8 cellular contexts compared by ENCODE assay signal in the genomic region with DNA sequence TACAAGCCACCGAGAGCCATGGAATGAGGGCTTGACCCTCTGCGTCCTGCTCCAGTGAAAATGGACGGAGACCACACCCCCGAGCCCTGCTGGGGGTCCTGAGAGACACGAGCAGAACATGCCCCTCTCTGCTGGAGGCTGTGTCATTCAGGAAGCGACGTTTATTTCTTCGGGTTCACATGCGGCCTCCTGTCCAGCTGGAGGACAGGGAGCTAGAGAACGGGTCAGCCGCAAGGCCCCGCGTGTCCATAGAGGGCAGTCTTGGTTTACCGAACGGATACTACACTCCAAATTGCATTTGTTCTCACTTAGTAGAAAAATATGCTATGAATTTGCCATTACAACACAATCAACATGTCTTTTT. TPM values are rescaled to one million over a fixed set of nuclear protein-coding genes. Genes with fewer than 3 reads are reported as not detected.
DNase-seq lines count a peak whose midpoint lies in the region; ATAC-seq, FAIRE-seq and TF ChIP-seq lines count a peak whose summit lies in the region.

No MANE protein-coding gene starts in this region.

- peak; percentile 48 for ATAC-seq in activated naive CD8-positive, alpha-beta T cell treated with anti-CD3 and anti-CD28 coated beads, Interleukin-2, amount 50 U/mL, for 24 hours
- ATAC-seq in GM21447 (IDR thresholded peaks at IDR 0.05; ENCODE audit: unreplicated experiment) (no peak), HG03108 (IDR thresholded peaks at IDR 0.05; ENCODE audit: unreplicated experiment) (no peak)

- H3K27me3 ChIP-seq in cardiac muscle cell (no peaks in the 10 kb centered on the region), small intestine (ENCODE audit: control insufficient read depth in 2 of 2, insufficient read depth in 2 of 2, low read length in 2 of 2) (peaks cover 0 to 6% of the 10 kb centered on the region in 2 donors)

- no peaks in the 10 kb centered on the region for H3K36me3 ChIP-seq in cardiac muscle cell
- no peaks in the 10 kb centered on the region for H3K36me3 ChIP-seq in small intestine (ENCODE audit: control insufficient read depth in 2 of 2, insufficient read depth in 2 of 2, low read length in 2 of 2)

- no peaks in the 10 kb centered on the region for H3K4me1 Mint-ChIP-seq in activated naive CD8-positive, alpha-beta T cell treated with anti-CD3 and anti-CD28 coated beads, Interleukin-2, amount 50 U/mL, for 24 hours

- H3K27me3 Mint-ChIP-seq in activated naive CD8-positive, alpha-beta T cell treated with anti-CD3 and anti-CD28 coated beads, Interleukin-2, amount 50 U/mL, for 24 hours = peaks cover 21% of the 10 kb centered on the region

- H3K9me3 Mint-ChIP-seq in activated naive CD8-positive, alpha-beta T cell treated with anti-CD3 and anti-CD28 coated beads, Interleukin-2, amount 50 U/mL, for 24 hours = no peaks in the 10 kb centered on the region

- H3K36me3 Mint-ChIP-seq in activated naive CD8-positive, alpha-beta T cell treated with anti-CD3 and anti-CD28 coated beads, Interleukin-2, amount 50 U/mL, for 24 hours (ENCODE audit: low read depth) = peaks cover under 1% of the 10 kb centered on the region

- TF ChIP-seq CTCF in cardiac muscle cell (IDR thresholded peaks at IDR 0.05; ENCODE audit: low read depth, low read length) = peak; percentile 97

- H3K4me3 ChIP-seq in cardiac muscle cell (no peak overlapping the region), small intestine (ENCODE audit: low read depth in 1 of 2, low read length in 2 of 2) (no peak overlapping the region)

- 31 to 43% (median 36%) methylated on average over 15 of the region's 15 CpGs for WGBS in small intestine, 3 donors

- DNase-seq in 8988T (peak; percentile 96), GM04504 (ENCODE audit: low read depth) (peak; percentile 46), NCI-H748 (lab: John Stamatoyannopoulos, UW; ENCODE audit: unreplicated experiment) (peak; percentile 64), cardiac muscle cell (ENCODE audit: low read depth in 1 of 2, low spot score in 1 of 2) (peak; percentile 77 to 85), small intestine (peak; percentile 24)
- DNase-seq in activated naive CD8-positive, alpha-beta T cell treated with anti-CD3 and anti-CD28 coated beads, Interleukin-2, amount 50 U/mL, for 24 hours = peak; percentile 49

- H3K4me1 ChIP-seq in cardiac muscle cell (ENCODE audit: low read depth) (no peaks in the 10 kb centered on the region), small intestine (ENCODE audit: control insufficient read depth in 2 of 2, insufficient read depth in 1 of 2, low read depth in 1 of 2, low read length in 1 of 2) (no peaks in the 10 kb centered on the region)

- H3K4me3 Mint-ChIP-seq in activated naive CD8-positive, alpha-beta T cell treated with anti-CD3 and anti-CD28 coated beads, Interleukin-2, amount 50 U/mL, for 24 hours = no peak overlapping the region

- H3K9me3 ChIP-seq in cardiac muscle cell (ENCODE audit: low read depth) = no peaks in the 10 kb centered on the region
- no peaks in the 10 kb centered on the region for H3K9me3 ChIP-seq in small intestine (ENCODE audit: control insufficient read depth, low read depth)

- no peak overlapping the region for H3K27ac Mint-ChIP-seq in activated naive CD8-positive, alpha-beta T cell treated with anti-CD3 and anti-CD28 coated beads, Interleukin-2, amount 50 U/mL, for 24 hours

- no peak for FAIRE-seq in small intestine (lab: Jason Lieb, UNC)

- H3K27ac ChIP-seq in cardiac muscle cell (no peak overlapping the region), small intestine (ENCODE audit: low read depth in 1 of 2, low read length in 1 of 2) (no peak overlapping the region)

RNA-seq across cellular contexts. Expression of gene MRPL36, which starts 36.1 kb away (rescaled TPM):
- 73.9 and 101 TPM in 2 replicates for total RNA-seq in cardiac muscle cell
- 195 and 206 TPM in 2 replicates for polyA plus RNA-seq in cardiac muscle cell
- 100 to 1,000 TPM in 1 of 3 donors, 10 to 100 TPM in 2; 66.6 to 101 (median 85.0) TPM for polyA plus RNA-seq in small intestine

RNA-seq across cellular contexts. Expression of gene NDUFS6, which starts 37.7 kb away (rescaled TPM):
- total RNA-seq in cardiac muscle cell = 141 and 286 TPM in 2 replicates
- polyA plus RNA-seq in cardiac muscle cell (281 and 371 TPM in 2 replicates), small intestine (100 to 1,000 TPM; 109 to 151 (median 117) TPM)

Comparison
In these comparisons a context has a peak if more than half of its experiments do, and no peak if none do; other contexts are left out.
1. DNase-seq: peak in every context shown above with its lines; median percentile 96 in 8988T; 81 in cardiac muscle cell; 64 in NCI-H748; 49 in activated naive CD8-positive, alpha-beta T cell treated with anti-CD3 and anti-CD28 coated beads, Interleukin-2, amount 50 U/mL, for 24 hours; 46 in GM04504; 24 in small intestine.